1 cellular context compared by ENCODE assay signal in the genomic region with DNA sequence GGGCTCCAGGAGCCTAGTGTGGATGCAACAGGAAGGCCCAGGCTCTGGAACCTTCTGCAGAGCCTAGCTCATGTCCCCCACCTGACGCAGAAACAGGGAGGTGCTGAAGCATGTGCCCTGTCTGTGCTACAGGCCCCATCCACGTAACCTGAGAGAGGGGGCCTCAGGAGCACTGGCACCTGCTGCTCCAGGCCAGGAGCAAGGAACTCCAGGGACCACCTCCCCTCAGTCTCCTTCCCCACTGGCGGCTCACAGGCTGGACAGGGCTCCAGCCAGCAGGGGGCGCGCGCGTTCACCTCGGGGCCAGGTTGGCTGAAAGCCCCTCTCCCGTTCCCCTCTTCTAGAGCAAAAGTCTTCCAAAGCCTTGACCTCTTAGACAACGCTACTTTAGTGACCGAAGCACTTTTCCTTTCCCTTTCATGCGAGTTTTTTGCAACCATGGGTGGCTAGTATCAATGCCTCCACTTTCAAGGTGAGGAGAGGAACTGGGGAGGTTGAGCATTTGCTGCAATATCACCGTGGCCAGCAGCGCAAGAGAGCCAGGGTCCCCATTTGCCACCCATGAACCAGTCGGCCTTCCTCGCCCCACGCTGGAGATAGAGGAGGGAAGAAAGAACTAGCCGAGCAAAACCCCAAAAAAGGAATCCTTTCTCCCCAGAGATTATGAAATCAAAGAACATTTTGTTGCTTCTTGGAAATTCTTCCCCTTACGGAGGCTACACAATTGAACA.
TF ChIP-seq lines count a peak whose summit lies in the region.

No MANE protein-coding gene starts in this region.

TF ChIP-seq in WTC11, 78 proteins besides CTCF, POLR2A, EP300 and RAD21 (continued from another document):
- TF ChIP-seq ZNF512 (CRISPR knock-in tag; IDR thresholded peaks at IDR 0.05; ENCODE audit: borderline replicate concordance), result no peak
